In the genomic region with DNA sequence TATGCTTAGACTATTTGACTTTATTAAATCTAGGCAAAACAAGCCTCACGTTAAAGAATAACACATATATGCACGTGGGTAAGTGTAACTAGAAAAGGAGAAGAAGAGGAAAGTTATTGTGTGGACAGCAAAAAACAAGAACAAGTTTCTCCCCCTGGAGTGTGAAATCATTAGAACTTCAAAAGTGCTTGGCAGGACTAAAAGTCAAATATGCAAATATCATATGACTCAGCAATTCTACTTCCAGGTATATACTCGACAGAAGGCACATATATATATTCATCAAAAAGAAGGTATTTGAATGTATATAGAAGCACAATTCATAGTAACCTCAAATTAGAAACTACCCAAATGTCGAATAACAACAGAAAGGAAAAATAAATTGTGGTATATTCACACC, we compare ENCODE assay signal across 17 cellular contexts.
DNase-seq lines count a peak whose midpoint lies in the region; FAIRE-seq and TF ChIP-seq lines count a peak whose summit lies in the region.
"Had no signal": no experiment of that assay in that cellular context is flagged by ENCODE, and none has a peak within 500 bp of the region (broad histone marks: within the 10 kb centered on the region; RNA-seq: fewer than 3 reads in every experiment).

No MANE protein-coding gene starts in this region.

- no peak for TF ChIP-seq EP300 in sigmoid colon (IDR thresholded peaks at IDR 0.05)

- no peaks in the 10 kb centered on the region for H3K4me1 Mint-ChIP-seq in activated CD4-positive, alpha-beta T cell treated with anti-CD3 and anti-CD28 coated beads, Interleukin-2, amount 10 ng/mL, durations not matched to agents 7 days and 5 days
- H3K4me1 Mint-ChIP-seq in CD4-positive, alpha-beta memory T cell = no peaks in the 10 kb centered on the region
- H3K4me1 Mint-ChIP-seq: T-cell had no signal

- POLR2A ChIA-PET in activated CD4-positive, alpha-beta T cell treated with anti-CD3 and anti-CD28 coated beads, Interleukin-2, amount 10 ng/mL, durations not matched to agents 7 days and 5 days (lab: Charles Lee) = no interaction called here
- POLR2A ChIA-PET in CD4-positive, alpha-beta memory T cell (lab: Charles Lee; ENCODE audit: partially characterized antibody) = no interaction called here

- H3K9me3 ChIP-seq in HUES48 (ENCODE audit: control insufficient read depth, insufficient read depth, low read length) (no peaks in the 10 kb centered on the region), sigmoid colon (no peaks in the 10 kb centered on the region)
- H3K9me3 ChIP-seq in CD4-positive, alpha-beta memory T cell (ENCODE audit: control insufficient read depth in 1 of 2, low read length in 2 of 2) = no peaks in the 10 kb centered on the region
- H3K9me3 ChIP-seq: Peyer's patch had no signal

- CTCF ChIA-PET in activated CD4-positive, alpha-beta T cell treated with anti-CD3 and anti-CD28 coated beads, Interleukin-2, amount 10 ng/mL, durations not matched to agents 7 days and 5 days (lab: Charles Lee) = no interaction called here
- CTCF ChIA-PET in CD4-positive, alpha-beta memory T cell (lab: Charles Lee; ENCODE audit: partially characterized antibody) = no interaction called here

- H3K36me3 ChIP-seq in HUES48 (ENCODE audit: control insufficient read depth, insufficient read depth, low read length) = no peaks in the 10 kb centered on the region
- no peaks in the 10 kb centered on the region for H3K36me3 ChIP-seq in sigmoid colon
- H3K36me3 ChIP-seq in CD4-positive, alpha-beta memory T cell (ENCODE audit: insufficient read depth, low read length) = no peaks in the 10 kb centered on the region
- H3K36me3 ChIP-seq: Peyer's patch had no signal

- H3K9ac ChIP-seq in HUES48 (ENCODE audit: low read depth, low read length) = no peak overlapping the region

- TF ChIP-seq CTCF in sigmoid colon (IDR thresholded peaks at IDR 0.05) = no peak

- H3K9me3 Mint-ChIP-seq in activated CD4-positive, alpha-beta T cell treated with anti-CD3 and anti-CD28 coated beads, Interleukin-2, amount 10 ng/mL, durations not matched to agents 7 days and 5 days = no peaks in the 10 kb centered on the region
- peaks cover 0 to 4% (median 0%) of the 10 kb centered on the region in 8 donors for H3K9me3 Mint-ChIP-seq in CD4-positive, alpha-beta memory T cell
- H3K9me3 Mint-ChIP-seq: CD8-positive, alpha-beta T cell; T-cell had no signal

- H3K4me3 ChIP-seq in HUES48 (ENCODE audit: low read depth, low read length) = no peak overlapping the region
- no peak overlapping the region for H3K4me3 ChIP-seq in sigmoid colon
- no peak overlapping the region for H3K4me3 ChIP-seq in CD4-positive, alpha-beta memory T cell (ENCODE audit: low read length in 2 of 2)
- H3K4me3 ChIP-seq: Peyer's patch, SK-N-MC had no signal

- H3K27me3 Mint-ChIP-seq in activated CD4-positive, alpha-beta T cell treated with anti-CD3 and anti-CD28 coated beads, Interleukin-2, amount 10 ng/mL, durations not matched to agents 7 days and 5 days = peaks cover 3% of the 10 kb centered on the region
- H3K27me3 Mint-ChIP-seq in CD4-positive, alpha-beta memory T cell = peaks cover 2 to 5% of the 10 kb centered on the region in 2 donors

- no peaks in the 10 kb centered on the region for H3K36me3 Mint-ChIP-seq in activated CD4-positive, alpha-beta T cell treated with anti-CD3 and anti-CD28 coated beads, Interleukin-2, amount 10 ng/mL, durations not matched to agents 7 days and 5 days (ENCODE audit: low read depth)
- no peaks in the 10 kb centered on the region for H3K36me3 Mint-ChIP-seq in CD4-positive, alpha-beta memory T cell
- H3K36me3 Mint-ChIP-seq: CD8-positive, alpha-beta T cell; T-cell had no signal

- H3K27ac ChIP-seq in HUES48 (ENCODE audit: low read depth, low read length) = peak overlapping the region; percentile 29
- no peak overlapping the region for H3K27ac ChIP-seq in sigmoid colon
- H3K27ac ChIP-seq in CD4-positive, alpha-beta memory T cell (ENCODE audit: low read depth, low read length) = no peak overlapping the region
- H3K27ac ChIP-seq: Peyer's patch, SK-N-MC had no signal

- H3K4me1 ChIP-seq in HUES48 (ENCODE audit: control insufficient read depth, insufficient read depth, low read length) (peaks cover 12% of the 10 kb centered on the region), sigmoid colon (no peaks in the 10 kb centered on the region)
- H3K4me1 ChIP-seq in CD4-positive, alpha-beta memory T cell (ENCODE audit: insufficient read depth, low read length) = no peaks in the 10 kb centered on the region
- H3K4me1 ChIP-seq: Peyer's patch had no signal

- no peak overlapping the region for H3K27ac Mint-ChIP-seq in activated CD4-positive, alpha-beta T cell treated with anti-CD3 and anti-CD28 coated beads, Interleukin-2, amount 10 ng/mL, durations not matched to agents 7 days and 5 days
- no peak overlapping the region for H3K27ac Mint-ChIP-seq in CD4-positive, alpha-beta memory T cell
- H3K27ac Mint-ChIP-seq: CD8-positive, alpha-beta T cell; T-cell had no signal

- DNase-seq in NCI-H526 (lab: John Stamatoyannopoulos, UW) = peak; percentile 12 to 52
- DNase-seq in NCI-H526 treated with DMSO at 0.1 percent for 48 hours (lab: John Stamatoyannopoulos, UW) = no peak
- peak; percentile 28 for DNase-seq in OCI-M1 (lab: John Stamatoyannopoulos, UW)
- DNase-seq in sigmoid colon = no peak
- DNase-seq in activated CD4-positive, alpha-beta T cell treated with anti-CD3 and anti-CD28 coated beads, Interleukin-2, amount 10 ng/mL, durations not matched to agents 7 days and 5 days = no peak
- no peak for DNase-seq in CD4-positive, alpha-beta memory T cell
- DNase-seq: 8988T; CD8-positive, alpha-beta T cell; Kasumi-1; NCI-H187; NCI-H226; Peyer's patch; Right ventricle myocardium superior; T-cell had no signal

- H3K27me3 ChIP-seq in HUES48 (ENCODE audit: control insufficient read depth, insufficient read depth, low read length) (no peaks in the 10 kb centered on the region), sigmoid colon (no peaks in the 10 kb centered on the region)
- H3K27me3 ChIP-seq in CD4-positive, alpha-beta memory T cell (ENCODE audit: insufficient read depth, low read length) = no peaks in the 10 kb centered on the region
- H3K27me3 ChIP-seq: Peyer's patch had no signal

- no peak overlapping the region for H3K4me3 Mint-ChIP-seq in activated CD4-positive, alpha-beta T cell treated with anti-CD3 and anti-CD28 coated beads, Interleukin-2, amount 10 ng/mL, durations not matched to agents 7 days and 5 days
- no peak overlapping the region for H3K4me3 Mint-ChIP-seq in CD4-positive, alpha-beta memory T cell
- H3K4me3 Mint-ChIP-seq: CD8-positive, alpha-beta T cell; T-cell had no signal

- 45 to 51% methylated on average over 4 of the region's 4 CpGs for WGBS in sigmoid colon, 2 donors

- intact Hi-C loops in sigmoid colon (cut with DNase I) = no loop called here
- intact Hi-C loops in CD4-positive, alpha-beta memory T cell (cut with micrococcal nuclease) = no loop called here

- no peak for TF ChIP-seq POLR2A in sigmoid colon (IDR thresholded peaks at IDR 0.05)

- FAIRE-seq in islet of Langerhans (lab: Jason Lieb, UNC) = peak; percentile 45

Comparison
In these comparisons a context has a peak if more than half of its experiments do, and no peak if none do; other contexts are left out.
1. DNase-seq: peak in NCI-H526 (2 of 2) and OCI-M1 (single experiment); none in NCI-H526 treated with DMSO at 0.1 percent for 48 hours (single experiment), sigmoid colon (single experiment), activated CD4-positive, alpha-beta T cell treated with anti-CD3 and anti-CD28 coated beads, Interleukin-2, amount 10 ng/mL, durations not matched to agents 7 days and 5 days (single experiment) and CD4-positive, alpha-beta memory T cell (0 of 5).